In the genomic region with DNA sequence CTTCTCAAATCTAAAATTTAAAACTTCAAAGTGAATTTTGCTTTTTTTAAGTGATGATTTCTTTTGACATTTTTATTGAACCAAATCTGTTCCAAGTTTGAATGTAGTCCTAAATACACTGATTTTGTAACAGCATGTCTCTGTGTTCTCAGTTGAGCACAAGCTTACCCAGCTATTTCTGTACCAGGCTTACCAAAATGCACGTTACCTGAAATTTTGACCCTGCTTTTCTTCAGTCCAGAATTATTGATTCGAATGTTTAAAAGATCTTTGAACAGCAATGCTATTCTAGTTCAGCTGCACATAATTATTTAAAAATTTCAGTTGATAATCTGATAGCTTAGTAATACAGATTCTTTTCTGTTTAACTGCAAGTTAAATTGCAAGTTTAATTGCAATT, we compare ENCODE assay signal across 31 cellular contexts.
"Had no signal": no experiment of that assay in that cellular context is flagged by ENCODE, and none has a peak within 500 bp of the region (broad histone marks: within the 10 kb centered on the region; RNA-seq: fewer than 3 reads in every experiment).

No MANE protein-coding gene starts in this region.

- H3K36me3 ChIP-seq: ovary had no signal

- H3K4me3 ChIP-seq: neural progenitor cell, ovary, psoas muscle, skin epidermis, smooth muscle cell, spleen, stomach, thoracic aorta, thyroid gland, tibial nerve, upper lobe of left lung, vagina had no signal

- H2AFZ ChIP-seq: neural progenitor cell, parathyroid adenoma had no signal

- H3K4me2 ChIP-seq: neural progenitor cell, smooth muscle cell had no signal

- H3K79me2 ChIP-seq: parathyroid adenoma had no signal

- ATAC-seq: naive thymus-derived CD4-positive, alpha-beta T cell; natural killer cell; psoas muscle; right cardiac atrium; sciatic nerve; stimulated activated naive B cell treated with anti-CD40 and anti-IgM and Interleukin-4, amounts not matched to agents 10 μg/mL and 1 μg/mL and 100 μg/mL, for 72 hours had no signal

- FAIRE-seq: urothelium cell line had no signal

- H3K9ac ChIP-seq: neural progenitor cell, parathyroid adenoma had no signal

- H3K27ac ChIP-seq: neural progenitor cell, ovary, parathyroid adenoma, psoas muscle, skin epidermis, spleen, stomach, thoracic aorta, thyroid gland, tibial nerve, upper lobe of left lung, vagina had no signal

- H3K9me3 ChIP-seq: ovary, psoas muscle, stomach, thoracic aorta, thyroid gland, upper lobe of left lung, vagina had no signal

- H3K27me3 Mint-ChIP-seq: naive thymus-derived CD4-positive, alpha-beta T cell; progenitor cell of endocrine pancreas; stimulated activated naive B cell treated with anti-CD40 and anti-IgM and Interleukin-4, amounts not matched to agents 10 μg/mL and 1 μg/mL and 100 μg/mL, for 72 hours; stimulated activated naive CD8-positive, alpha-beta T cell treated with anti-CD3 and anti-CD28 coated beads, Interleukin-15, Interleukin-2, amounts not matched to agents 100 ng/mL and 50 ng/mL, for 24 hours had no signal

- DNase-seq: naive thymus-derived CD4-positive, alpha-beta T cell; natural killer cell; occipital lobe; ovary; posterior cingulate gyrus; psoas muscle; right cardiac atrium; spleen; stimulated activated CD4-positive, alpha-beta T cell treated with anti-CD3 and anti-CD28 coated beads, Interleukin-12 subunit alpha, Interleukin-12 subunit beta, amount 100 ng/mL, for 4 hours; stimulated activated CD4-positive, alpha-beta T cell treated with anti-CD3 and anti-CD28 coated beads, Interleukin-1b, Interleukin-23, amount 100 ng/mL, for 48 hours; stimulated activated CD4-positive, alpha-beta T cell treated with anti-CD3 and anti-CD28 coated beads, Interleukin-4, amount 100 ng/mL, for 1 hour; stimulated activated CD4-positive, alpha-beta T cell treated with anti-CD3 and anti-CD28 coated beads, Interleukin-4, amount 100 ng/mL, for 4 hours; stimulated activated CD8-positive, alpha-beta memory T cell treated with anti-CD3 and anti-CD28 coated beads, Interleukin-4, amount 100 ng/mL, for 48 hours; stimulated activated naive B cell treated with anti-CD40 and anti-IgM and Interleukin-4, amounts not matched to agents 10 μg/mL and 1 μg/mL and 100 μg/mL, for 72 hours; stimulated activated naive CD4-positive, alpha-beta T cell treated with Interleukin-2 at 50 U/mL for 16 hours; stomach; thyroid gland; trophoblast cell; upper lobe of left lung had no signal

- H3K27ac Mint-ChIP-seq: naive thymus-derived CD4-positive, alpha-beta T cell; natural killer cell; nephron; neural progenitor cell; progenitor cell of endocrine pancreas; stimulated activated naive B cell treated with anti-CD40 and anti-IgM and Interleukin-4, amounts not matched to agents 10 μg/mL and 1 μg/mL and 100 μg/mL, for 72 hours; stimulated activated naive CD8-positive, alpha-beta T cell treated with anti-CD3 and anti-CD28 coated beads, Interleukin-15, Interleukin-2, amounts not matched to agents 100 ng/mL and 50 ng/mL, for 24 hours had no signal

- H3K27me3 ChIP-seq: neural progenitor cell, ovary, spleen, stomach, thyroid gland, tibial nerve, upper lobe of left lung, vagina had no signal

- H3K4me1 ChIP-seq: neural progenitor cell, parathyroid adenoma, psoas muscle, spleen, stomach, thyroid gland, tibial nerve, vagina had no signal

- H3K9me3 Mint-ChIP-seq: naive thymus-derived CD4-positive, alpha-beta T cell; natural killer cell; neural progenitor cell; stimulated activated naive B cell treated with anti-CD40 and anti-IgM and Interleukin-4, amounts not matched to agents 10 μg/mL and 1 μg/mL and 100 μg/mL, for 72 hours; stimulated activated naive CD8-positive, alpha-beta T cell treated with anti-CD3 and anti-CD28 coated beads, Interleukin-15, Interleukin-2, amounts not matched to agents 100 ng/mL and 50 ng/mL, for 24 hours had no signal

- H3K4me1 Mint-ChIP-seq: naive thymus-derived CD4-positive, alpha-beta T cell; nephron; neural progenitor cell; stimulated activated naive B cell treated with anti-CD40 and anti-IgM and Interleukin-4, amounts not matched to agents 10 μg/mL and 1 μg/mL and 100 μg/mL, for 72 hours had no signal

- H3K4me3 Mint-ChIP-seq: naive thymus-derived CD4-positive, alpha-beta T cell; natural killer cell; nephron; neural progenitor cell; stimulated activated naive B cell treated with anti-CD40 and anti-IgM and Interleukin-4, amounts not matched to agents 10 μg/mL and 1 μg/mL and 100 μg/mL, for 72 hours; stimulated activated naive CD8-positive, alpha-beta T cell treated with anti-CD3 and anti-CD28 coated beads, Interleukin-15, Interleukin-2, amounts not matched to agents 100 ng/mL and 50 ng/mL, for 24 hours had no signal
